In genomic region chr5:39478851-39479250, GRCh38 we compare ENCODE assay signal across 24 cellular contexts. TPM values are rescaled to one million over a fixed set of nuclear protein-coding genes. Genes with fewer than 3 reads are reported as not detected.
DNase-seq lines count a peak whose midpoint lies in the region; TF ChIP-seq lines count a peak whose summit lies in the region.
"Had no signal": no experiment of that assay in that cellular context is flagged by ENCODE, and none has a peak within 500 bp of the region (broad histone marks: within the 10 kb centered on the region; RNA-seq: fewer than 3 reads in every experiment).

No MANE protein-coding gene starts in this region.

- H3K36me3 ChIP-seq in osteoblast (ENCODE audit: insufficient read depth, low read length) (no peaks in the 10 kb centered on the region), prostate gland (no peaks in the 10 kb centered on the region)
- H3K36me3 ChIP-seq: HAP-1, SJSA1 had no signal

- H3K27me3 ChIP-seq in osteoblast (ENCODE audit: insufficient read depth, low read length) (no peaks in the 10 kb centered on the region), prostate gland (replicated peaks; ENCODE audit: insufficient read depth) (no peaks in the 10 kb centered on the region)
- H3K27me3 ChIP-seq: SJSA1 had no signal

- peak overlapping the region; percentile 40 for H3K4me2 ChIP-seq in osteoblast (ENCODE audit: insufficient read depth, low read length)
- H3K4me2 ChIP-seq: KMS-11 had no signal

- H3K9me3 ChIP-seq in osteoblast (ENCODE audit: low read depth, low read length), result no peaks in the 10 kb centered on the region
- no peaks in the 10 kb centered on the region for H3K9me3 ChIP-seq in prostate gland
- H3K9me3 ChIP-seq: Caco-2, HAP-1, SJSA1 had no signal

- no peak for TF ChIP-seq POLR2A in prostate gland (IDR thresholded peaks at IDR 0.05)

- in situ Hi-C loops in GM13976 (cut with MboI; ENCODE audit: low sequenced_read_pairs, unreplicated experiment), result no loop called here

- H4K20me1 ChIP-seq in osteoblast (ENCODE audit: insufficient read depth, low read length), result no peaks in the 10 kb centered on the region

- WGBS in prostate gland, result 22% methylated on average over 1 of the region's 1 CpG

- peaks cover 47% of the 10 kb centered on the region for H3K4me1 ChIP-seq in osteoblast (ENCODE audit: insufficient read depth, low read length)
- no peaks in the 10 kb centered on the region for H3K4me1 ChIP-seq in prostate gland (replicated peaks)
- H3K4me1 ChIP-seq: HAP-1 had no signal

- H3K27ac ChIP-seq in osteoblast (ENCODE audit: low read depth, low read length), result no peak overlapping the region
- H3K27ac ChIP-seq in prostate gland, result no peak overlapping the region
- H3K27ac ChIP-seq: KMS-11, SJSA1 had no signal

- intact Hi-C loops in prostate gland (cut with DNase I), result no loop called here

- no peak overlapping the region for H3K4me3 ChIP-seq in osteoblast (ENCODE audit: insufficient read depth, low read length)
- H3K4me3 ChIP-seq in prostate gland, result no peak overlapping the region
- H3K4me3 ChIP-seq: HAP-1, SJSA1 had no signal

- DNase-seq in EH (ENCODE audit: low read depth) (peak; percentile 36), NCI-H226 (peak; percentile 47), iris pigment epithelial cell (ENCODE audit: low read depth) (peak; percentile 22), osteoblast (ENCODE audit: insufficient read length, low spot score, missing footprints) (no peak), GM13976 (ENCODE audit: low spot score) (no peak), prostate gland (ENCODE audit: low spot score) (no peak), COLO829 (ENCODE audit: low spot score) (no peak)
- DNase-seq: C1 segment of cervical spinal cord; Caco-2; CD4-positive, alpha-beta memory T cell; DMS 273 treated with DMSO at 0.1 percent for 48 hours; DMS79; GF-D8; HFFc6; MM.1S; NCI-H2029 treated with DMSO at 0.1 percent for 48 hours; NCI-H2227 treated with DMSO at 0.1 percent for 48 hours; NCI-H510A; NCI-H69; Right ventricle myocardium superior; RPMI8226 had no signal

- H2AFZ ChIP-seq in osteoblast (ENCODE audit: low read length), result no peak overlapping the region

- TF ChIP-seq CTCF in osteoblast (IDR thresholded peaks at IDR 0.05; ENCODE audit: extremely low read depth, low read depth, low read length), result no peak
- no peak for TF ChIP-seq CTCF in GM13976 (IDR thresholded peaks at IDR 0.05; ENCODE audit: borderline replicate concordance, control extremely low read depth, extremely low read depth, insufficient read depth, missing control alignments)
- no peak for TF ChIP-seq CTCF in prostate gland (IDR thresholded peaks at IDR 0.05)

- no peaks in the 10 kb centered on the region for H3K79me2 ChIP-seq in osteoblast (ENCODE audit: insufficient read depth, low read length)

RNA-seq across cellular contexts. Expression of gene DAB2, which starts 54.1 kb away (rescaled TPM):
- total RNA-seq in osteoblast, result 277 and 296 TPM in 2 replicates
- total RNA-seq in prostate gland, result 10 to 100 TPM; 15.6 to 38.1 TPM

Comparison
In these comparisons a context has a peak if more than half of its experiments do, and no peak if none do; other contexts are left out.
1. DNase-seq: peak in EH (single experiment), NCI-H226 (single experiment) and iris pigment epithelial cell (single experiment); none in osteoblast (single experiment), GM13976 (single experiment), prostate gland (single experiment) and COLO829 (single experiment).